In the genomic region with DNA sequence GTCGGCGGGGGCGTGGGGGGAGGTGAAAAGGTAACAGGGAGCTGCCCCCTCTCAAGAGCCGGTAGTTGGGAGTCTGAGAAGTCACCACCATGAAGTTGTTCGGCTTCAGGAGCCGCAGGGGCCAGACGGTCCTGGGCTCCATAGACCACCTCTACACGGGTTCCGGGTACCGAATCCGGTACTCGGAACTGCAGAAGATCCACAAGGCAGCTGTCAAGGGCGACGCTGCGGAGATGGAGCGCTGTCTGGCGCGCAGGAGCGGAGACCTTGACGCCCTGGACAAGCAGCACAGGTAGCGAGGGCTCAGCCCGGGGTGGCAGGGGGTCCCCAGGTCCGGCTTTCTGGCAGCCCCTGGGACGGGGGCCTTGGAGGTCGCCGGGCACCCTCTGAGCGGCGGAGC, we compare ENCODE assay signal across 8 cellular contexts. TPM values are rescaled to one million over a fixed set of nuclear protein-coding genes. Genes with fewer than 3 reads are reported as not detected.
A peak's percentile ranks its signal among the peaks of the same experiment; 100 is the strongest.
DNase-seq lines count a peak whose midpoint lies in the region; ATAC-seq, FAIRE-seq and TF ChIP-seq lines count a peak whose summit lies in the region.

No MANE protein-coding gene starts in this region.

- no peaks in the 10 kb centered on the region for H3K4me1 ChIP-seq in left lung

- H3K4me3 Mint-ChIP-seq in activated T-cell treated with anti-CD3 and anti-CD28 coated beads, Interleukin-2, amount 50 U/mL, for 72 hours: peak overlapping the region; percentile 86 to 89

- H3K27me3 Mint-ChIP-seq in activated T-cell treated with anti-CD3 and anti-CD28 coated beads, Interleukin-2, amount 50 U/mL, for 72 hours (ENCODE audit: low read depth): no peaks in the 10 kb centered on the region

- no peaks in the 10 kb centered on the region for H3K9me3 ChIP-seq in left lung

- peaks cover 6% of the 10 kb centered on the region for H3K4me1 Mint-ChIP-seq in activated T-cell treated with anti-CD3 and anti-CD28 coated beads, Interleukin-2, amount 50 U/mL, for 72 hours (ENCODE audit: low read depth)

- no peak for FAIRE-seq in HTR-8/SVneo (lab: Jason Lieb, UNC)

- H3K36me3 ChIP-seq in left lung: no peaks in the 10 kb centered on the region

- H3K27ac Mint-ChIP-seq in activated T-cell treated with anti-CD3 and anti-CD28 coated beads, Interleukin-2, amount 50 U/mL, for 72 hours: peak overlapping the region; percentile 48

- intact Hi-C loops in left lung (cut with DNase I): no loop called here

- H3K27ac ChIP-seq in 22Rv1 (peak overlapping the region; percentile 54), left lung (no peak overlapping the region)

- no peaks in the 10 kb centered on the region for H3K36me3 Mint-ChIP-seq in activated T-cell treated with anti-CD3 and anti-CD28 coated beads, Interleukin-2, amount 50 U/mL, for 72 hours (ENCODE audit: insufficient read depth in 2 of 2)

- peak overlapping the region; percentile 33 to 41 for H3K4me3 ChIP-seq in left lung

- ATAC-seq in GM19372 (IDR thresholded peaks at IDR 0.05; ENCODE audit: low read depth, unreplicated experiment) (peak; percentile 17), left lung (peak; percentile 8), HG03571 (IDR thresholded peaks at IDR 0.05; ENCODE audit: unreplicated experiment) (no peak), HG02981 (IDR thresholded peaks at IDR 0.05; ENCODE audit: unreplicated experiment) (no peak)
- peak; percentile 19 to 25 for ATAC-seq in activated T-cell treated with anti-CD3 and anti-CD28 coated beads, Interleukin-2, amount 50 U/mL, for 72 hours (replicated peaks in 1 of 2)

- H3K27me3 ChIP-seq in left lung: peaks cover 0 to 6% of the 10 kb centered on the region in 2 donors

- TF ChIP-seq CTCF in 22Rv1 (IDR thresholded peaks at IDR 0.05): no peak
- no peak for TF ChIP-seq CTCF in left lung (IDR thresholded peaks at IDR 0.05)

- peak; percentile 28 to 33 for DNase-seq in activated T-cell treated with anti-CD3 and anti-CD28 coated beads, Interleukin-2, amount 50 U/mL, for 72 hours
- DNase-seq in left lung (no peak), RKO (ENCODE audit: low spot score) (no peak), HTR-8/SVneo (ENCODE audit: insufficient read length, low spot score) (no peak)

- H3K9me3 Mint-ChIP-seq in activated T-cell treated with anti-CD3 and anti-CD28 coated beads, Interleukin-2, amount 50 U/mL, for 72 hours: no peaks in the 10 kb centered on the region

RNA-seq across cellular contexts. Expression of gene ZNF519, which starts 47.1 kb away (rescaled TPM):
- total RNA-seq in activated T-cell treated with anti-CD3 and anti-CD28 coated beads, Interleukin-2, amount 50 U/mL, for 72 hours: 10 to 100 TPM; 24.9 to 25.0 TPM
- total RNA-seq in left lung: 1 to 10 TPM; 4.6 to 6.0 TPM

Comparison
In these comparisons a context has a peak if more than half of its experiments do, and no peak if none do; other contexts are left out.
1. ATAC-seq: peak in GM19372 (single experiment), activated T-cell treated with anti-CD3 and anti-CD28 coated beads, Interleukin-2, amount 50 U/mL, for 72 hours (2 of 2) and left lung (single experiment); none in HG03571 (single experiment) and HG02981 (single experiment).
2. DNase-seq: peak in activated T-cell treated with anti-CD3 and anti-CD28 coated beads, Interleukin-2, amount 50 U/mL, for 72 hours (2 of 2); none in left lung (0 of 2), RKO (single experiment) and HTR-8/SVneo (single experiment).